In the genomic region with DNA sequence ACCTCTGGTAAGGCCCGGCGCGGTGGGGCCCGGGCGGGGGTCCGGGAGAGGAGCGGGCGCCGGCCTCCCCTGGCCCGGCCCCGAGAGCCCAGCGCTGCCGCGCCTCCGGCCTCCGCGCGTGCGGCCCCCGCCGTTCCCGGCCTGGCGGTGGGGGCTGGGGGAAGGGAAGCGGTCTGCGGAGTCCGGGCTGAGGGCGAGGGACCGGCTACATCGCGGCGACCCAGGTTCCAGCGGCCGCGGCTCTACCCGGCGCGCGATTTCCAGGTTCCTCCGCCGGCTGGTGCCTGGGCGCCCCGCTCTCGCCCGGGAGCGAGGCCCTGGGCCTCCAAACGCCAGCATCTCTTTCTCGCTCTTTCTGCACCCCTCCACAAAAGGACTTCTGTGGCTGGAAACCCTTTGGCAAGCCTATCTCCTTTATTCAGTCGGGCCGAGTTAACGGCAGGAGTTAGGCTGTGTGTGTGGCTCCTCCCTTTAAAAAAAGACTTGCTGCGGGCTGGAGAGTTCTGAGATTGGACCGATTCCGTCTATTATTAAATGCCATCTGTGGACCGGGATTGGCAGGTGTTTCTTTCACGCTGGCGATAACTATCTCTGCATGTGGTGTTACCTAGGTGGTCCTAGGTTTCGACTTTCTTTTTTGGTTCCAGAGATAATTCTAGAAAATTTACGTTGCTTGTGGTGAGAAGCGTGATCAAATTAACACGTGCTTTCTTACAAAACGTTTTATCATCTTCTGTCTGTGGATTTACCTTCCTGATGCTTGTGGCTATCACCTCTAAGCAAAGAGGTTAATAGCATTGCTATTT, we compare ENCODE assay signal across 8 cellular contexts. TPM values are rescaled to one million over a fixed set of nuclear protein-coding genes. Genes with fewer than 3 reads are reported as not detected.
A peak's percentile ranks its signal among the peaks of the same experiment; 100 is the strongest.
DNase-seq lines count a peak whose midpoint lies in the region; ATAC-seq and TF ChIP-seq lines count a peak whose summit lies in the region.

No MANE protein-coding gene starts in this region.

- H3K9me3 Mint-ChIP-seq in activated B cell treated with CpG ODN at 0.5 μM for 24 hours: no peaks in the 10 kb centered on the region
- no peaks in the 10 kb centered on the region for H3K9me3 Mint-ChIP-seq in mesothelial cell of epicardium

- H3K4me1 ChIP-seq in endocrine pancreas (ENCODE audit: control insufficient read depth, insufficient read depth, low read length) (peaks cover 7% of the 10 kb centered on the region), stomach smooth muscle (ENCODE audit: control insufficient read depth, insufficient read depth, low read length) (peaks cover 6% of the 10 kb centered on the region)

- CTCF ChIA-PET in activated B cell treated with CpG ODN at 0.5 μM for 24 hours (lab: Charles Lee): interaction anchor here (0.6 to 1.6 kb wide), 4 partner anchors 13 to 62 kb away, joined by 3 to 9 read pairs (median 3); a partner anchor contains a TSS

- TF ChIP-seq CTCF in GM12864 (IDR thresholded peaks at IDR 0.05; ENCODE audit: low read depth, low read length, missing control alignments) (no peak), activated B cell treated with CpG ODN at 0.5 μM for 24 hours (IDR thresholded peaks at IDR 0.05) (no peak), mesothelial cell of epicardium (IDR thresholded peaks at IDR 0.05; ENCODE audit: unreplicated experiment) (no peak)

- peak overlapping the region; percentile 93 for H3K4me3 ChIP-seq in GM12864 (ENCODE audit: low read depth, low read length)
- peak overlapping the region; percentile 82 for H3K4me3 ChIP-seq in H7 (ENCODE audit: insufficient read depth, low read depth, low read length)
- H3K4me3 ChIP-seq in MG63: peak overlapping the region; percentile 76
- peak overlapping the region; percentile 99 for H3K4me3 ChIP-seq in endocrine pancreas (ENCODE audit: control insufficient read depth, insufficient read depth, low read length)
- H3K4me3 ChIP-seq in stomach smooth muscle (ENCODE audit: low read length in 2 of 2): peak overlapping the region; percentile 70 to 92

- peak overlapping the region; percentile 80 for H3K27ac ChIP-seq in stomach smooth muscle (ENCODE audit: low read length)

- POLR2A ChIA-PET in activated B cell treated with CpG ODN at 0.5 μM for 24 hours (lab: Charles Lee): interaction anchor here (0.6 to 2.3 kb wide), 26 partner anchors 9 to 1392 kb away, joined by 3 to 53 read pairs (median 5); a partner anchor contains a TSS

- ATAC-seq in activated B cell treated with CpG ODN at 0.5 μM for 24 hours (ENCODE audit: low read depth): no peak

- DNase-seq in GM12864 (ENCODE audit: low read depth): no peak
- no peak for DNase-seq in H7
- peak; percentile 42 for DNase-seq in MG63
- no peak for DNase-seq in activated B cell treated with CpG ODN at 0.5 μM for 24 hours
- no peak for DNase-seq in mesothelial cell of epicardium (ENCODE audit: low spot score in 2 of 2, unreplicated experiment in 2 of 2)
- no peak for DNase-seq in NCI-H446 treated with DMSO at 0.1 percent for 48 hours (lab: John Stamatoyannopoulos, UW)

- H3K27ac Mint-ChIP-seq in activated B cell treated with CpG ODN at 0.5 μM for 24 hours (peak overlapping the region; percentile 97), mesothelial cell of epicardium (peak overlapping the region; percentile 96)

- intact Hi-C loops in activated B cell treated with CpG ODN at 0.5 μM for 24 hours (cut with micrococcal nuclease): loop anchor here (1.0 to 2.0 kb wide), 6 partner anchors 55 to 599 kb away; a partner anchor contains a TSS

- H3K27me3 Mint-ChIP-seq in activated B cell treated with CpG ODN at 0.5 μM for 24 hours: no peaks in the 10 kb centered on the region
- H3K27me3 Mint-ChIP-seq in mesothelial cell of epicardium (ENCODE audit: low read depth): no peaks in the 10 kb centered on the region

- H3K4me1 Mint-ChIP-seq in activated B cell treated with CpG ODN at 0.5 μM for 24 hours: peaks cover 34% of the 10 kb centered on the region
- peaks cover 14% of the 10 kb centered on the region for H3K4me1 Mint-ChIP-seq in mesothelial cell of epicardium

- no peaks in the 10 kb centered on the region for H3K36me3 ChIP-seq in H7 (replicated peaks; ENCODE audit: control insufficient read depth, insufficient read depth, low read length)
- H3K36me3 ChIP-seq in MG63: no peaks in the 10 kb centered on the region
- H3K36me3 ChIP-seq in endocrine pancreas (ENCODE audit: control insufficient read depth, insufficient read depth, low read length): no peaks in the 10 kb centered on the region
- no peaks in the 10 kb centered on the region for H3K36me3 ChIP-seq in stomach smooth muscle (ENCODE audit: control insufficient read depth in 2 of 2, insufficient read depth in 2 of 2, low read length in 2 of 2)

- H3K36me3 Mint-ChIP-seq in activated B cell treated with CpG ODN at 0.5 μM for 24 hours (ENCODE audit: low read depth): peaks cover 13% of the 10 kb centered on the region
- H3K36me3 Mint-ChIP-seq in mesothelial cell of epicardium: no peaks in the 10 kb centered on the region

- H3K9me3 ChIP-seq in MG63 (no peaks in the 10 kb centered on the region), endocrine pancreas (ENCODE audit: control insufficient read depth, low read length) (no peaks in the 10 kb centered on the region), stomach smooth muscle (ENCODE audit: control insufficient read depth in 2 of 2, low read length in 2 of 2) (no peaks in the 10 kb centered on the region)

- H3K4me3 Mint-ChIP-seq in activated B cell treated with CpG ODN at 0.5 μM for 24 hours (peak overlapping the region; percentile 98), mesothelial cell of epicardium (peak overlapping the region; percentile 98)

- H3K9ac ChIP-seq in endocrine pancreas (ENCODE audit: control insufficient read depth, insufficient read depth, low read length) (peak overlapping the region; percentile 93), stomach smooth muscle (ENCODE audit: low read length in 2 of 2) (peak overlapping the region; percentile 84 to 90)

- H3K27me3 ChIP-seq in H7 (ENCODE audit: control insufficient read depth, insufficient read depth, low read length) (peaks cover 2% of the 10 kb centered on the region; the same call in 1 of the 2 replicates), MG63 (no peaks in the 10 kb centered on the region), endocrine pancreas (ENCODE audit: control insufficient read depth, insufficient read depth, low read length) (no peaks in the 10 kb centered on the region), stomach smooth muscle (ENCODE audit: control insufficient read depth in 1 of 2, insufficient read depth in 2 of 2, low read length in 2 of 2) (no peaks in the 10 kb centered on the region)

RNA-seq across cellular contexts. Expression of a gene that starts 0.6 kb away (rescaled TPM):
- total RNA-seq in H7 (2014; rRNA removed; shearing (Covaris generic)): 86.0 and 113 TPM in 2 replicates
- 59.8 and 68.3 TPM in 2 replicates for total RNA-seq in MG63 (2014; rRNA removed; shearing (Covaris generic); ENCODE audit: low replicate concordance)
- total RNA-seq in activated B cell treated with CpG ODN at 0.5 μM for 24 hours (58.2 and 63.5 TPM in 2 replicates), mesothelial cell of epicardium (32.8 to 37.3 TPM (median 35.8 TPM) in 3 replicates)

RNA-seq across cellular contexts. Expression of a gene that starts 59.7 kb away (rescaled TPM):
- total RNA-seq in H7 (2014; rRNA removed; shearing (Covaris generic)): 1.1 and 1.7 TPM in 2 replicates
- 0.07 TPM in 1 of 2 replicates, not detected in the other for total RNA-seq in MG63 (2014; rRNA removed; shearing (Covaris generic); ENCODE audit: low replicate concordance)
- total RNA-seq in activated B cell treated with CpG ODN at 0.5 μM for 24 hours: not detected in 2 replicates
- total RNA-seq in mesothelial cell of epicardium: 0.18 to 0.40 TPM (median 0.29 TPM) in 3 replicates
